ENCODE assay signal across 1 cellular context in the genomic region with DNA sequence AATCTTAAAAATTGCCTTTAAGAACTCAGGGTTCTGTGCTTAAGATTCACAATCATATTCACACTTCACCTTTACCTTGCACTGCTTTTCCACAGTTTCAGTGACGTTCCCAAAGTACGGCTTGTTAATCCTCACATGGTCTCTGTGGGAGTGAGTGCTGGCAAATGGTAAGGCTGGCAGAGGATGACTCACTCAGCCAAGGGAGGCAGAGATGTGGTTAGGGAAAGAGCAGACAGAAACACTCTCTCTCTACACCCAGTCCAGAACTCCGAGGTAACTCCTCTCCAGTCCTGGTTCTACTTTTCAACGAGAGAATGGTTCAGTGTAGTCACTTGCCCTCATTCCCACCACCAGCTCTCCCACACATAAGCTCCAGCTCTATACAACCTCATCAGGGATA.
TF ChIP-seq lines count a peak whose summit lies in the region.

No MANE protein-coding gene starts in this region.

TF ChIP-seq in SK-N-SH, 30 proteins besides CTCF, POLR2A, EP300 and RAD21 (continued from another document):
- TF ChIP-seq FOSL2 (IDR thresholded peaks at IDR 0.05; ENCODE audit: borderline replicate concordance, low read depth): peak; percentile 73; the same call in 1 of the 2 replicates
- TF ChIP-seq, protein P1, sequence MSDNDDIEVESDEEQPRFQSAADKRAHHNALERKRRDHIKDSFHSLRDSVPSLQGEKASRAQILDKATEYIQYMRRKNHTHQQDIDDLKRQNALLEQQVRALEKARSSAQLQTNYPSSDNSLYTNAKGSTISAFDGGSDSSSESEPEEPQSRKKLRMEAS (IDR thresholded peaks at IDR 0.05; ENCODE audit: low read depth): no peak
- TF ChIP-seq, protein P2, sequence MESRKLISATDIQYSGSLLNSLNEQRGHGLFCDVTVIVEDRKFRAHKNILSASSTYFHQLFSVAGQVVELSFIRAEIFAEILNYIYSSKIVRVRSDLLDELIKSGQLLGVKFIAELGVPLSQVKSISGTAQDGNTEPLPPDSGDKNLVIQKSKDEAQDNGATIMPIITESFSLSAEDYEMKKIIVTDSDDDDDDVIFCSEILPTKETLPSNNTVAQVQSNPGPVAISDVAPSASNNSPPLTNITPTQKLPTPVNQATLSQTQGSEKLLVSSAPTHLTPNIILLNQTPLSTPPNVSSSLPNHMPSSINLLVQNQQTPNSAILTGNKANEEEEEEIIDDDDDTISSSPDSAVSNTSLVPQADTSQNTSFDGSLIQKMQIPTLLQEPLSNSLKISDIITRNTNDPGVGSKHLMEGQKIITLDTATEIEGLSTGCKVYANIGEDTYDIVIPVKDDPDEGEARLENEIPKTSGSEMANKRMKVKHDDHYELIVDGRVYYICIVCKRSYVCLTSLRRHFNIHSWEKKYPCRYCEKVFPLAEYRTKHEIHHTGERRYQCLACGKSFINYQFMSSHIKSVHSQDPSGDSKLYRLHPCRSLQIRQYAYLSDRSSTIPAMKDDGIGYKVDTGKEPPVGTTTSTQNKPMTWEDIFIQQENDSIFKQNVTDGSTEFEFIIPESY (IDR thresholded peaks at IDR 0.05; ENCODE audit: borderline replicate concordance, low read depth): no peak
- TF ChIP-seq, protein P3, sequence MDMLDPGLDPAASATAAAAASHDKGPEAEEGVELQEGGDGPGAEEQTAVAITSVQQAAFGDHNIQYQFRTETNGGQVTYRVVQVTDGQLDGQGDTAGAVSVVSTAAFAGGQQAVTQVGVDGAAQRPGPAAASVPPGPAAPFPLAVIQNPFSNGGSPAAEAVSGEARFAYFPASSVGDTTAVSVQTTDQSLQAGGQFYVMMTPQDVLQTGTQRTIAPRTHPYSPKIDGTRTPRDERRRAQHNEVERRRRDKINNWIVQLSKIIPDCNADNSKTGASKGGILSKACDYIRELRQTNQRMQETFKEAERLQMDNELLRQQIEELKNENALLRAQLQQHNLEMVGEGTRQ (IDR thresholded peaks at IDR 0.05; ENCODE audit: borderline replicate concordance, low read depth, low read length): no peak
- TF ChIP-seq, protein P4, sequence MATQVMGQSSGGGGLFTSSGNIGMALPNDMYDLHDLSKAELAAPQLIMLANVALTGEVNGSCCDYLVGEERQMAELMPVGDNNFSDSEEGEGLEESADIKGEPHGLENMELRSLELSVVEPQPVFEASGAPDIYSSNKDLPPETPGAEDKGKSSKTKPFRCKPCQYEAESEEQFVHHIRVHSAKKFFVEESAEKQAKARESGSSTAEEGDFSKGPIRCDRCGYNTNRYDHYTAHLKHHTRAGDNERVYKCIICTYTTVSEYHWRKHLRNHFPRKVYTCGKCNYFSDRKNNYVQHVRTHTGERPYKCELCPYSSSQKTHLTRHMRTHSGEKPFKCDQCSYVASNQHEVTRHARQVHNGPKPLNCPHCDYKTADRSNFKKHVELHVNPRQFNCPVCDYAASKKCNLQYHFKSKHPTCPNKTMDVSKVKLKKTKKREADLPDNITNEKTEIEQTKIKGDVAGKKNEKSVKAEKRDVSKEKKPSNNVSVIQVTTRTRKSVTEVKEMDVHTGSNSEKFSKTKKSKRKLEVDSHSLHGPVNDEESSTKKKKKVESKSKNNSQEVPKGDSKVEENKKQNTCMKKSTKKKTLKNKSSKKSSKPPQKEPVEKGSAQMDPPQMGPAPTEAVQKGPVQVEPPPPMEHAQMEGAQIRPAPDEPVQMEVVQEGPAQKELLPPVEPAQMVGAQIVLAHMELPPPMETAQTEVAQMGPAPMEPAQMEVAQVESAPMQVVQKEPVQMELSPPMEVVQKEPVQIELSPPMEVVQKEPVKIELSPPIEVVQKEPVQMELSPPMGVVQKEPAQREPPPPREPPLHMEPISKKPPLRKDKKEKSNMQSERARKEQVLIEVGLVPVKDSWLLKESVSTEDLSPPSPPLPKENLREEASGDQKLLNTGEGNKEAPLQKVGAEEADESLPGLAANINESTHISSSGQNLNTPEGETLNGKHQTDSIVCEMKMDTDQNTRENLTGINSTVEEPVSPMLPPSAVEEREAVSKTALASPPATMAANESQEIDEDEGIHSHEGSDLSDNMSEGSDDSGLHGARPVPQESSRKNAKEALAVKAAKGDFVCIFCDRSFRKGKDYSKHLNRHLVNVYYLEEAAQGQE (IDR thresholded peaks at IDR 0.05; ENCODE audit: low read depth, low read length): no peak
- TF ChIP-seq, protein P5, sequence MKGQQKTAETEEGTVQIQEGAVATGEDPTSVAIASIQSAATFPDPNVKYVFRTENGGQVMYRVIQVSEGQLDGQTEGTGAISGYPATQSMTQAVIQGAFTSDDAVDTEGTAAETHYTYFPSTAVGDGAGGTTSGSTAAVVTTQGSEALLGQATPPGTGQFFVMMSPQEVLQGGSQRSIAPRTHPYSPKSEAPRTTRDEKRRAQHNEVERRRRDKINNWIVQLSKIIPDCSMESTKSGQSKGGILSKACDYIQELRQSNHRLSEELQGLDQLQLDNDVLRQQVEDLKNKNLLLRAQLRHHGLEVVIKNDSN (IDR thresholded peaks at IDR 0.05; ENCODE audit: borderline replicate concordance, low read depth): peak; percentile 47; the same call in 1 of the 2 replicates
- TF ChIP-seq POLR2AphosphoS5 (IDR thresholded peaks at IDR 0.05; ENCODE audit: low read depth, low read length): no peak
- peak; percentile 70; the same call in 1 of the 2 replicates for TF ChIP-seq JUND (IDR thresholded peaks at IDR 0.05)
